In genomic region chr10:31081937-31082635, GRCh38 we compare ENCODE assay signal across 20 cellular contexts. TPM values are rescaled to one million over a fixed set of nuclear protein-coding genes. Genes with fewer than 3 reads are reported as not detected.
A peak's percentile ranks its signal among the peaks of the same experiment; 100 is the strongest.
DNase-seq lines count a peak whose midpoint lies in the region; ATAC-seq, FAIRE-seq and TF ChIP-seq lines count a peak whose summit lies in the region.
"Had no signal": no experiment of that assay in that cellular context is flagged by ENCODE, and none has a peak within 500 bp of the region (broad histone marks: within the 10 kb centered on the region; RNA-seq: fewer than 3 reads in every experiment).

No MANE protein-coding gene starts in this region.

- H3K27me3 ChIP-seq in A673 (replicated peaks; ENCODE audit: insufficient read depth, low read depth, low read length, poor library complexity) (no peaks in the 10 kb centered on the region), pancreas (no peaks in the 10 kb centered on the region)
- H3K27me3 ChIP-seq: BLaER1 treated with 17β-estradiol and CSF1 and Interleukin-3, amounts not matched to agents 10 nM and 100 nM had no signal

- CTCF ChIA-PET in A673 (lab: Charles Lee): interaction anchor here (1.0 kb wide), 1 partner anchor 726 kb away, joined by 3 read pairs; no protein-coding TSS in a partner anchor

- POLR2A ChIA-PET in A673 (lab: Charles Lee; ENCODE audit: low non-redundant PET): no interaction called here

- WGBS in pancreas, 2 donors: 51 to 64% methylated on average over 1 of the region's 1 CpG

- no TSS peak for BruUV-seq in A673 (replicated peaks; lab: Mats Ljungman, UMichigan)

- FAIRE-seq in G401.6 (lab: Jason Lieb, UNC) (peak; percentile 100), colon (lab: Jason Lieb, UNC) (peak; percentile 99), pancreas (lab: Jason Lieb, UNC) (peak; percentile 99)

- no peaks in the 10 kb centered on the region for H3K4me1 ChIP-seq in A673 (ENCODE audit: insufficient read depth, low read length, poor library complexity, severe bottlenecking)
- no peaks in the 10 kb centered on the region for H3K4me1 ChIP-seq in pancreas
- H3K4me1 ChIP-seq: BLaER1 treated with 17β-estradiol and CSF1 and Interleukin-3, amounts not matched to agents 10 nM and 100 nM; Caco-2 had no signal

- intact Hi-C loops in A673 (cut with micrococcal nuclease; ENCODE audit: unreplicated experiment) (loop anchor here (2.0 to 5.0 kb wide), 2 partner anchors 235 to 409 kb away; partner anchors contain the start of gene ZEB1), pancreas (cut with DNase I) (no loop called here)

- no peaks in the 10 kb centered on the region for H3K36me3 ChIP-seq in A673 (ENCODE audit: insufficient read depth, low read length, poor library complexity, severe bottlenecking)
- no peaks in the 10 kb centered on the region for H3K36me3 ChIP-seq in pancreas
- H3K36me3 ChIP-seq: BLaER1 treated with 17β-estradiol and CSF1 and Interleukin-3, amounts not matched to agents 10 nM and 100 nM had no signal

- DNase-seq in A673 (ENCODE audit: low spot score) (peak; percentile 40), pancreas (no peak), superior temporal gyrus (ENCODE audit: extremely low spot score) (no peak), NCI-H510A (lab: John Stamatoyannopoulos, UW) (no peak)
- no peak for DNase-seq in activated CD8-positive, alpha-beta memory T cell treated with anti-CD3 and anti-CD28 coated beads, Interleukin-2, amount 50 U/mL, for 4 hours
- DNase-seq: Caco-2; CD4-positive, alpha-beta memory T cell; DMS153; NCI-H1417; NCI-H1694 treated with DMSO at 0.1 percent for 48 hours; NCI-H2107; NCI-H2227 treated with DMSO at 0.1 percent for 48 hours; NCI-H510A treated with DMSO at 0.1 percent for 48 hours; NCI-H774; OCI-M1; RPMI8226; SHP77 had no signal

- H3K9me3 ChIP-seq in A673 (ENCODE audit: low read depth, low read length, poor library complexity, severe bottlenecking) (no peaks in the 10 kb centered on the region), pancreas (no peaks in the 10 kb centered on the region)
- H3K9me3 ChIP-seq: BLaER1 treated with 17β-estradiol and CSF1 and Interleukin-3, amounts not matched to agents 10 nM and 100 nM; Caco-2 had no signal

- TF ChIP-seq CTCF in A673 (conservative IDR thresholded peaks at IDR 0.05; ENCODE audit: low read depth, low read length): no peak
- no peak for TF ChIP-seq CTCF in pancreas (IDR thresholded peaks at IDR 0.05)

- H3K27ac ChIP-seq in A673 (ENCODE audit: low read depth, low read length, poor library complexity, severe bottlenecking) (no peak overlapping the region), pancreas (no peak overlapping the region)
- H3K27ac ChIP-seq: BLaER1 treated with 17β-estradiol and CSF1 and Interleukin-3, amounts not matched to agents 10 nM and 100 nM had no signal

- no peak for ATAC-seq in pancreas

- H3K4me3 ChIP-seq in A673 (ENCODE audit: low read depth, low read length, poor library complexity, severe bottlenecking) (no peak overlapping the region), pancreas (no peak overlapping the region)
- H3K4me3 ChIP-seq: BLaER1 treated with 17β-estradiol and CSF1 and Interleukin-3, amounts not matched to agents 10 nM and 100 nM had no signal

RNA-seq across cellular contexts. Expression of gene ZNF438, which starts 50.4 kb away (rescaled TPM):
- total RNA-seq in A673 (2021) (2.0 and 2.6 TPM in 2 replicates), pancreas (1 to 10 TPM; 1.5 to 4.8 (median 2.1) TPM)
- 1 to 10 TPM; 2.7 to 3.3 TPM for polyA plus RNA-seq in pancreas
